Comparison of ENCODE assay signal across 22 cellular contexts in the genomic region with DNA sequence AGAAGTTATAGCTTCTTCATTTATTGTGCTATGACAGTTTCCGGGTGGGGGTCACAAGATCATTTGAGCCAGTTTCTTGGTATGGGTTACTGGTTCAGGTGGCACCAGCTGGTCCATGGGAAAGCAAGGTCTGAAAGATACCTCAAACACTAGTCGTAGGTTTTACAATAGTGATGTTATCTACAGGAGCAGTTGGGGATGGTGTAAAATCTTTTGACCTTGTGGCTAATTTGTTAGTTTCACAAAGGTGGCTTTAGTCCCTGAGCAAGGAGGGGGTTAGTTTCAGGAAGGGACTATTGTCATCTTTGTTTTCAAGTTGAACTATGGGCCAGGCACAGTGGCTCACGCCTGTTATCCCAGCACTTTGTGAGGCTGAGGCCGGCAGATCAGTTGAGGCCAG. TPM values are rescaled to one million over a fixed set of nuclear protein-coding genes. Genes with fewer than 3 reads are reported as not detected.
"Had no signal": no experiment of that assay in that cellular context is flagged by ENCODE, and none has a peak within 500 bp of the region (broad histone marks: within the 10 kb centered on the region; RNA-seq: fewer than 3 reads in every experiment).

No MANE protein-coding gene starts in this region.

- H3K4me3 ChIP-seq: SJSA1, SK-N-MC had no signal

- H3K36me3 ChIP-seq: SJSA1 had no signal

- H3K9me3 ChIP-seq: SJSA1 had no signal

- H3K27ac ChIP-seq: SJSA1, SK-N-MC had no signal

- H3K4me1 ChIP-seq: SJSA1 had no signal

- DNase-seq: IMR-90; Kasumi-1; KG1; MV-4-11; NCI-H1048; NCI-H1105; NCI-H1417; NCI-H1436 treated with DMSO at 0.1 percent for 48 hours; NCI-H1694 treated with DMSO at 0.1 percent for 48 hours; NCI-H1930; NCI-H2081; NCI-H2107; NCI-H2227 treated with DMSO at 0.1 percent for 48 hours; NCI-H524; NCI-H526 treated with DMSO at 0.1 percent for 48 hours; NCI-H774; NK-92 treated with Interleukin-12 subunit alpha and Interleukin-12 subunit beta, amount 100 ng/mL, for 24 hours; PC-3; SIG-M5 had no signal

RNA-seq across cellular contexts. Expression of gene CHST8, which starts 24.6 kb away (rescaled TPM):
- polyA plus RNA-seq: HepG2, IMR-90 had no signal
